ENCODE assay signal across 11 cellular contexts in genomic region chr11:47433991-47434786, GRCh38. TPM values are rescaled to one million over a fixed set of nuclear protein-coding genes. Genes with fewer than 3 reads are reported as not detected.
DNase-seq lines count a peak whose midpoint lies in the region; ATAC-seq and TF ChIP-seq lines count a peak whose summit lies in the region.
"Had no signal": no experiment of that assay in that cellular context is flagged by ENCODE, and none has a peak within 500 bp of the region (broad histone marks: within the 10 kb centered on the region; RNA-seq: fewer than 3 reads in every experiment).

No MANE protein-coding gene starts in this region.

- DNase-seq in ACHN, result peak; percentile 28
- peak; percentile 59 for DNase-seq in LHCN-M2 (ENCODE audit: low read depth)
- peak; percentile 41 for DNase-seq in midbrain (lab: John Stamatoyannopoulos, UW)
- no peak for DNase-seq in OCI-M2 (lab: John Stamatoyannopoulos, UW; ENCODE audit: unreplicated experiment)
- no peak for DNase-seq in activated CD4-positive, CD25-positive, alpha-beta regulatory T cell treated with anti-CD3 and anti-CD28 coated beads, Interleukin-2, amount 50 U/mL, for 72 hours
- no peak for DNase-seq in left colon
- DNase-seq: effector memory CD8-positive, alpha-beta T cell; NCI-H345 had no signal

- peak overlapping the region in 2 of 5 experiments; percentile 19 to 31 for H3K4me3 Mint-ChIP-seq in brain
- H3K4me3 Mint-ChIP-seq: effector memory CD8-positive, alpha-beta T cell had no signal

- intact Hi-C loops in left colon (cut with DNase I, micrococcal nuclease), result no loop called here

- peak overlapping the region in 3 of 5 experiments; percentile 36 to 89 (median 72) for H3K27ac Mint-ChIP-seq in brain
- H3K27ac Mint-ChIP-seq: effector memory CD8-positive, alpha-beta T cell had no signal

- no peak for TF ChIP-seq CTCF in brain (conservative IDR thresholded peaks at IDR 0.05)

- ATAC-seq in HG03196 (IDR thresholded peaks at IDR 0.05; ENCODE audit: unreplicated experiment) (no peak), left colon (no peak)
- ATAC-seq: effector memory CD8-positive, alpha-beta T cell had no signal

- H3K27me3 Mint-ChIP-seq in brain, result peaks cover 3% of the 10 kb centered on the region
- H3K27me3 Mint-ChIP-seq: effector memory CD8-positive, alpha-beta T cell had no signal

- peaks cover 5% of the 10 kb centered on the region for H3K4me1 Mint-ChIP-seq in brain

- no peaks in the 10 kb centered on the region for H3K36me3 Mint-ChIP-seq in brain

- H3K9me3 Mint-ChIP-seq in brain, result no peaks in the 10 kb centered on the region
- H3K9me3 Mint-ChIP-seq: effector memory CD8-positive, alpha-beta T cell had no signal

- in situ Hi-C loops in ACHN (cut with HindIII; ENCODE audit: low pct_ligation_motif_present, low pct_unique_long_range_greater_than_20kb, low sequenced_read_pairs), result no loop called here

RNA-seq across cellular contexts. Expression of gene PSMC3, which starts 8.0 kb away (rescaled TPM):
- total RNA-seq in LHCN-M2 (2014; rRNA removed) (268 and 274 TPM in 2 replicates), left colon (10 to 100 TPM; 74.8 to 82.5 TPM)
- 417 TPM for polyA plus RNA-seq in LHCN-M2 (2012)
- polyA plus RNA-seq in brain (ENCODE audit: insufficient read depth, low read depth, low replicate concordance), result 196 TPM

RNA-seq across cellular contexts. Expression of gene RAPSN, which starts 14.7 kb away (rescaled TPM):
- 159 and 164 TPM in 2 replicates for total RNA-seq in LHCN-M2 (2014; rRNA removed)
- polyA plus RNA-seq in LHCN-M2 (2012), result 185 TPM
- 0.24 TPM for polyA plus RNA-seq in brain (ENCODE audit: insufficient read depth, low read depth, low replicate concordance)
- under 1 TPM; 0.61 to 0.70 TPM for total RNA-seq in left colon
- total RNA-seq: smooth muscle cell had no signal

RNA-seq across cellular contexts. Expression of gene SLC39A13, which starts 25.8 kb away (rescaled TPM):
- total RNA-seq in LHCN-M2 (2014; rRNA removed) (157 and 159 TPM in 2 replicates), left colon (10 to 100 TPM; 17.9 to 20.2 TPM)
- 107 TPM for polyA plus RNA-seq in LHCN-M2 (2012)
- 23.0 TPM for polyA plus RNA-seq in brain (ENCODE audit: insufficient read depth, low read depth, low replicate concordance)

RNA-seq across cellular contexts. Expression of gene SPI1, which starts 55.8 kb away (rescaled TPM):
- total RNA-seq in LHCN-M2 (2014; rRNA removed), result not detected in 2 replicates
- polyA plus RNA-seq in LHCN-M2 (2012), result not detected
- polyA plus RNA-seq in brain (ENCODE audit: insufficient read depth, low read depth, low replicate concordance), result 7.5 TPM
- 10 to 100 TPM in 1 of 2 donors, 1 to 10 TPM in 1; 5.0 to 15.8 TPM for total RNA-seq in left colon
- total RNA-seq: smooth muscle cell had no signal
- polyA plus RNA-seq: smooth muscle cell had no signal

Comparison
In these comparisons a context has a peak if more than half of its experiments do, and no peak if none do; other contexts are left out.
1. DNase-seq: peak in ACHN (single experiment), LHCN-M2 (single experiment) and midbrain (single experiment); none in OCI-M2 (single experiment), activated CD4-positive, CD25-positive, alpha-beta regulatory T cell treated with anti-CD3 and anti-CD28 coated beads, Interleukin-2, amount 50 U/mL, for 72 hours (single experiment) and left colon (0 of 2).
2. RNA of gene RAPSN, which starts 14.7 kb away (total RNA-seq): 159 to 164 TPM in LHCN-M2; 0.61 to 0.70 TPM in left colon; every median in the first group is over 10 times any median in the second.